ENCODE assay signal across 1 cellular context in the genomic region with DNA sequence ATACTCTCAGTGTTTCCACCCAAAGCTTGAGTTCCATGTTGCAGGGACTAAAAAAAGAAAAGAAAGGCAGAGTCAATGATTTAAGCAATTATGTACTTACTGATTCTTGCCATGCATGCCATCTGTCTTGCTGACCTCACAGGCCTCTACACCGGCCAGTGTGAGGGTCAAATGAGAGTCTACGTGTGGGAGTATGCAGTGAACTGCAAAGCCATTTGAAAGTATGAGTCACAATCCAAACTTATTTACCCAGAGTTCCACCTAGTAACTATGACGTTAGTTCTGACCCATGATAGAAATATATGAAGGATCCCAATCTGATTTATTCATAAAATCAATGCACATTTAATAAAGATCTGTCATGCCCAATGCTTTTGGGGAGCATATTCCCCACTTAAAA.
TF ChIP-seq lines count a peak whose summit lies in the region.

No MANE protein-coding gene starts in this region.

TF ChIP-seq in IMR-90, 13 proteins besides CTCF, POLR2A, EP300 and RAD21 (continued from another document):
- TF ChIP-seq, protein P1, sequence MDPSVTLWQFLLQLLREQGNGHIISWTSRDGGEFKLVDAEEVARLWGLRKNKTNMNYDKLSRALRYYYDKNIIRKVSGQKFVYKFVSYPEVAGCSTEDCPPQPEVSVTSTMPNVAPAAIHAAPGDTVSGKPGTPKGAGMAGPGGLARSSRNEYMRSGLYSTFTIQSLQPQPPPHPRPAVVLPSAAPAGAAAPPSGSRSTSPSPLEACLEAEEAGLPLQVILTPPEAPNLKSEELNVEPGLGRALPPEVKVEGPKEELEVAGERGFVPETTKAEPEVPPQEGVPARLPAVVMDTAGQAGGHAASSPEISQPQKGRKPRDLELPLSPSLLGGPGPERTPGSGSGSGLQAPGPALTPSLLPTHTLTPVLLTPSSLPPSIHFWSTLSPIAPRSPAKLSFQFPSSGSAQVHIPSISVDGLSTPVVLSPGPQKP (IDR thresholded peaks at IDR 0.05; ENCODE audit: borderline replicate concordance, low read depth, low read length) = no peak
- no peak for TF ChIP-seq MAFK (IDR thresholded peaks at IDR 0.05; ENCODE audit: low read depth, low read length)
- TF ChIP-seq CHD1 (IDR thresholded peaks at IDR 0.05; ENCODE audit: low read depth, low read length) = no peak
TF ChIP-seq in IMR-90: peak in this region for 2.
